ENCODE assay signal across 1 cellular context in genomic region chr4:128322986-128323385, GRCh38.
TF ChIP-seq lines count a peak whose summit lies in the region.

No MANE protein-coding gene starts in this region.

TF ChIP-seq in HCT116, 20 proteins besides CTCF, POLR2A, EP300 and RAD21 (continued from another document):
- TF ChIP-seq ATF3 (IDR thresholded peaks at IDR 0.05): no peak
- no peak for TF ChIP-seq EGR1 (IDR thresholded peaks at IDR 0.05; ENCODE audit: low read depth)
- no peak for TF ChIP-seq SRF (IDR thresholded peaks at IDR 0.05; ENCODE audit: low read depth)
- no peak for TF ChIP-seq YY1 (IDR thresholded peaks at IDR 0.05; ENCODE audit: extremely low read depth, insufficient replicate concordance, low read depth, low read length)
- TF ChIP-seq TCF7L2 (IDR thresholded peaks at IDR 0.05; ENCODE audit: borderline replicate concordance, extremely low read depth, insufficient read depth, insufficient read length): no peak
- no peak for TF ChIP-seq ZBTB33 (IDR thresholded peaks at IDR 0.05; ENCODE audit: extremely low read depth, insufficient replicate concordance, low read length)
- TF ChIP-seq, protein P1, sequence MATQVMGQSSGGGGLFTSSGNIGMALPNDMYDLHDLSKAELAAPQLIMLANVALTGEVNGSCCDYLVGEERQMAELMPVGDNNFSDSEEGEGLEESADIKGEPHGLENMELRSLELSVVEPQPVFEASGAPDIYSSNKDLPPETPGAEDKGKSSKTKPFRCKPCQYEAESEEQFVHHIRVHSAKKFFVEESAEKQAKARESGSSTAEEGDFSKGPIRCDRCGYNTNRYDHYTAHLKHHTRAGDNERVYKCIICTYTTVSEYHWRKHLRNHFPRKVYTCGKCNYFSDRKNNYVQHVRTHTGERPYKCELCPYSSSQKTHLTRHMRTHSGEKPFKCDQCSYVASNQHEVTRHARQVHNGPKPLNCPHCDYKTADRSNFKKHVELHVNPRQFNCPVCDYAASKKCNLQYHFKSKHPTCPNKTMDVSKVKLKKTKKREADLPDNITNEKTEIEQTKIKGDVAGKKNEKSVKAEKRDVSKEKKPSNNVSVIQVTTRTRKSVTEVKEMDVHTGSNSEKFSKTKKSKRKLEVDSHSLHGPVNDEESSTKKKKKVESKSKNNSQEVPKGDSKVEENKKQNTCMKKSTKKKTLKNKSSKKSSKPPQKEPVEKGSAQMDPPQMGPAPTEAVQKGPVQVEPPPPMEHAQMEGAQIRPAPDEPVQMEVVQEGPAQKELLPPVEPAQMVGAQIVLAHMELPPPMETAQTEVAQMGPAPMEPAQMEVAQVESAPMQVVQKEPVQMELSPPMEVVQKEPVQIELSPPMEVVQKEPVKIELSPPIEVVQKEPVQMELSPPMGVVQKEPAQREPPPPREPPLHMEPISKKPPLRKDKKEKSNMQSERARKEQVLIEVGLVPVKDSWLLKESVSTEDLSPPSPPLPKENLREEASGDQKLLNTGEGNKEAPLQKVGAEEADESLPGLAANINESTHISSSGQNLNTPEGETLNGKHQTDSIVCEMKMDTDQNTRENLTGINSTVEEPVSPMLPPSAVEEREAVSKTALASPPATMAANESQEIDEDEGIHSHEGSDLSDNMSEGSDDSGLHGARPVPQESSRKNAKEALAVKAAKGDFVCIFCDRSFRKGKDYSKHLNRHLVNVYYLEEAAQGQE (IDR thresholded peaks at IDR 0.05; ENCODE audit: low read depth): no peak
- TF ChIP-seq EZH2 (IDR thresholded peaks at IDR 0.05): no peak
- TF ChIP-seq ELF1 (IDR thresholded peaks at IDR 0.05; ENCODE audit: borderline replicate concordance, low read depth): no peak
- no peak for TF ChIP-seq EZH2phosphoT487 (IDR thresholded peaks at IDR 0.05; ENCODE audit: borderline replicate concordance)
- TF ChIP-seq, protein P2, sequence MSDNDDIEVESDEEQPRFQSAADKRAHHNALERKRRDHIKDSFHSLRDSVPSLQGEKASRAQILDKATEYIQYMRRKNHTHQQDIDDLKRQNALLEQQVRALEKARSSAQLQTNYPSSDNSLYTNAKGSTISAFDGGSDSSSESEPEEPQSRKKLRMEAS (IDR thresholded peaks at IDR 0.05): no peak
- no peak for TF ChIP-seq POLR2AphosphoS5 (IDR thresholded peaks at IDR 0.05; ENCODE audit: low read depth, low read length)
